ENCODE assay signal across 12 cellular contexts in genomic region chr4:185318679-185319078, GRCh38.
A peak's percentile ranks its signal among the peaks of the same experiment; 100 is the strongest.
DNase-seq lines count a peak whose midpoint lies in the region; ATAC-seq and TF ChIP-seq lines count a peak whose summit lies in the region.
"Had no signal": no experiment of that assay in that cellular context is flagged by ENCODE, and none has a peak within 500 bp of the region (broad histone marks: within the 10 kb centered on the region; RNA-seq: fewer than 3 reads in every experiment).

No MANE protein-coding gene starts in this region.

- 60% methylated on average over 2 of the region's 2 CpGs for WGBS in SK-N-SH (ENCODE audit: low lambda C conversion rate)
- 32% methylated on average over 2 of the region's 2 CpGs for WGBS in hepatocyte (ENCODE audit: low lambda C conversion rate, missing lambda C conversion rate)

- H3K4me2 ChIP-seq in SK-N-SH (no peak overlapping the region), hepatocyte (no peak overlapping the region)

- H3K9ac ChIP-seq in SK-N-SH = no peak overlapping the region

- peak; percentile 47 for DNase-seq in DMS153 (lab: John Stamatoyannopoulos, UW)
- DNase-seq in SK-N-SH = no peak
- peak; percentile 34 for DNase-seq in hepatocyte (ENCODE audit: low spot score)
- DNase-seq in stimulated activated CD4-positive, alpha-beta T cell treated with anti-CD3 and anti-CD28 coated beads, Interleukin-2, amount 100 ng/mL, for 24 hours = no peak
- DNase-seq in cerebellar nuclear complex (lab: John Stamatoyannopoulos, UW) = no peak
- no peak for DNase-seq in GM10248 (ENCODE audit: extremely low spot score)
- DNase-seq: CD4-positive, alpha-beta T cell; Right ventricle myocardium superior; stimulated activated CD4-positive, alpha-beta T cell treated with anti-CD3 and anti-CD28 coated beads, Interleukin-4, amount 100 ng/mL, for 1 hour; thyroid gland had no signal

- no peak for TF ChIP-seq RAD21 in SK-N-SH (IDR thresholded peaks at IDR 0.05; ENCODE audit: low read length)

- H3K4me1 ChIP-seq in SK-N-SH (ENCODE audit: control insufficient read depth in 1 of 2, insufficient read depth in 2 of 2, low read depth in 1 of 2, low read length in 1 of 2) (peaks cover 0 to 6% of the 10 kb centered on the region in 2 experiments; a peak in 1 of 4 replicates), hepatocyte (ENCODE audit: insufficient read depth) (no peaks in the 10 kb centered on the region)
- H3K4me1 ChIP-seq: thyroid gland had no signal

- no peak for TF ChIP-seq EP300 in SK-N-SH (IDR thresholded peaks at IDR 0.05; ENCODE audit: borderline replicate concordance in 1 of 2, low read depth in 1 of 2, low read length in 1 of 2)

- TF ChIP-seq CTCF in SK-N-SH (IDR thresholded peaks at IDR 0.05) = no peak
- TF ChIP-seq CTCF in hepatocyte (IDR thresholded peaks at IDR 0.05; ENCODE audit: poor library complexity) = no peak
- no peak for TF ChIP-seq CTCF in GM10248 (IDR thresholded peaks at IDR 0.05; ENCODE audit: control extremely low read depth, extremely low read depth, low read depth, missing control alignments)

- CTCF ChIA-PET in SK-N-SH (lab: Yijun Ruan, JAX) (no interaction called here), GM10248 (lab: Yijun Ruan, JAX) (interaction anchor here (1.0 kb wide), 1 partner anchor 20 kb away, joined by 3 read pairs; no protein-coding TSS in a partner anchor)

- peaks cover 22% of the 10 kb centered on the region for H3F3A ChIP-seq in SK-N-SH (replicated peaks; ENCODE audit: insufficient read depth)

- peaks cover 16 to 57% of the 10 kb centered on the region in 2 experiments for H3K36me3 ChIP-seq in SK-N-SH (replicated peaks in 1 of 2; ENCODE audit: control insufficient read depth in 1 of 2, insufficient read depth in 2 of 2, low read length in 1 of 2)
- H3K36me3 ChIP-seq in hepatocyte (replicated peaks; ENCODE audit: insufficient read depth, low read depth) = no peaks in the 10 kb centered on the region
- H3K36me3 ChIP-seq: thyroid gland had no signal

- ATAC-seq in HG02610 (IDR thresholded peaks at IDR 0.05; ENCODE audit: unreplicated experiment) (peak; percentile 43), GM18870 (IDR thresholded peaks at IDR 0.05; ENCODE audit: unreplicated experiment) (no peak)

- H3K9me3 ChIP-seq in SK-N-SH (no peaks in the 10 kb centered on the region), hepatocyte (ENCODE audit: low read depth) (no peaks in the 10 kb centered on the region)
- H3K9me3 ChIP-seq: thyroid gland had no signal

- H3K4me3 ChIP-seq in SK-N-SH (ENCODE audit: low read depth in 2 of 2, low read length in 1 of 2) (no peak overlapping the region), hepatocyte (no peak overlapping the region)
- H3K4me3 ChIP-seq: thyroid gland had no signal

- no peaks in the 10 kb centered on the region for H4K20me1 ChIP-seq in SK-N-SH (ENCODE audit: insufficient read depth)
- H4K20me1 ChIP-seq in hepatocyte (ENCODE audit: insufficient read depth, poor library complexity, severe bottlenecking) = no peaks in the 10 kb centered on the region

- H3K27me3 ChIP-seq in SK-N-SH (ENCODE audit: insufficient read depth) = no peaks in the 10 kb centered on the region
- no peaks in the 10 kb centered on the region for H3K27me3 ChIP-seq in hepatocyte
- H3K27me3 ChIP-seq: thyroid gland had no signal

- H3K79me2 ChIP-seq in SK-N-SH (ENCODE audit: insufficient read depth) (no peaks in the 10 kb centered on the region), hepatocyte (no peaks in the 10 kb centered on the region)

- H2AFZ ChIP-seq in SK-N-SH (ENCODE audit: low read depth) (no peak overlapping the region), hepatocyte (no peak overlapping the region)

- H3K27ac ChIP-seq in SK-N-SH (ENCODE audit: low read depth in 2 of 2, low read length in 1 of 2) = peak overlapping the region; percentile 11 to 40; a peak in 3 of 4 replicates
- no peak overlapping the region for H3K27ac ChIP-seq in hepatocyte
- H3K27ac ChIP-seq: thyroid gland had no signal

- POLR2A ChIA-PET in SK-N-SH (lab: Yijun Ruan, JAX) = no interaction called here
- POLR2A ChIA-PET in GM10248 (lab: Yijun Ruan, JAX) = no interaction called here

- H3K9me2 ChIP-seq in SK-N-SH = no peaks in the 10 kb centered on the region
- H3K9me2 ChIP-seq in hepatocyte (replicated peaks; ENCODE audit: insufficient read depth) = no peaks in the 10 kb centered on the region

TF ChIP-seq in SK-N-SH, 30 proteins besides CTCF, POLR2A, EP300 and RAD21:
- TF ChIP-seq GABPA (IDR thresholded peaks at IDR 0.05; ENCODE audit: low read depth) = no peak
- 0 out of 2 replicates have a peak, but pooled peaks have one; percentile 17 for TF ChIP-seq FOSL2 (IDR thresholded peaks at IDR 0.05; ENCODE audit: borderline replicate concordance, low read depth)

Comparison
In these comparisons a context has a peak if more than half of its experiments do, and no peak if none do; other contexts are left out.
1. DNase-seq: peak in DMS153 (single experiment) and hepatocyte (single experiment); none in SK-N-SH (single experiment), stimulated activated CD4-positive, alpha-beta T cell treated with anti-CD3 and anti-CD28 coated beads, Interleukin-2, amount 100 ng/mL, for 24 hours (0 of 2), cerebellar nuclear complex (0 of 2) and GM10248 (single experiment).